In the genomic region with DNA sequence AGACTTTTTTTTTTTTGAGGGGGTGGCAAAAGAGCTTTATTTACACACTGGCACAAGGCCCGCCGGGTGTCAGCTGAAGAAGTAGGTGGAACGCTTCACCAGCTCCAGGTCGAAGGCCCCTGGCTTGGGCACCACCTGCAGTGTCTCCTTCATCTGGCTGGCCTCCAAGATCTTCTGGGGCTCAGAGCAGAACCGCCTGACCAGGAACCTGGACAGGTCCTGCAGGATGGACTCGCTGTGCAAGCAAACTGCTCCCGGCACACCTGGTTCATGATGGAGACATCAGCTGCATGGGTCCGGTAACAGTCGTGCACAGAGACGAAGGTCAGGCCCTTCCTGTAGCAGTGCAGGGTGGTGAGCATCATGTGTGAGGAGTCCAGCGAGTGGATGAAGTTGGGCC, we compare ENCODE assay signal across 16 cellular contexts. TPM values are rescaled to one million over a fixed set of nuclear protein-coding genes. Genes with fewer than 3 reads are reported as not detected.
DNase-seq lines count a peak whose midpoint lies in the region; ATAC-seq and TF ChIP-seq lines count a peak whose summit lies in the region.
"Had no signal": no experiment of that assay in that cellular context is flagged by ENCODE, and none has a peak within 500 bp of the region (broad histone marks: within the 10 kb centered on the region; RNA-seq: fewer than 3 reads in every experiment).

No MANE protein-coding gene starts in this region.

- no peaks in the 10 kb centered on the region for H3K4me1 ChIP-seq in prostate gland (replicated peaks)
- H3K4me1 ChIP-seq: BE2C had no signal

- peak overlapping the region in 1 of 2 donors; percentile 57 for H3K27ac ChIP-seq in prostate gland

- TF ChIP-seq CTCF in LNCaP clone FGC (IDR thresholded peaks at IDR 0.05; ENCODE audit: control insufficient read depth, extremely low read depth, insufficient read depth): no peak
- TF ChIP-seq CTCF in prostate gland (IDR thresholded peaks at IDR 0.05): no peak
- TF ChIP-seq CTCF in omental fat pad (IDR thresholded peaks at IDR 0.05): no peak

- no peak for TF ChIP-seq POLR2A in prostate gland (IDR thresholded peaks at IDR 0.05)

- peak; percentile 83 for ATAC-seq in esophagus mucosa
- no peak for ATAC-seq in omental fat pad (ENCODE audit: low FRiP score)
- no peak for ATAC-seq in left colon
- ATAC-seq in sciatic nerve: no peak
- ATAC-seq: GM23338 had no signal

- H3K9me3 ChIP-seq in prostate gland: no peaks in the 10 kb centered on the region
- H3K9me3 ChIP-seq: BE2C had no signal

- WGBS in prostate gland: 73% methylated on average over 11 of the region's 11 CpGs

- intact Hi-C loops in prostate gland (cut with DNase I) (no loop called here), left colon (cut with DNase I, micrococcal nuclease) (no loop called here), sciatic nerve (cut with DNase I) (no loop called here)

- no peaks in the 10 kb centered on the region for H3K27me3 ChIP-seq in prostate gland (replicated peaks; ENCODE audit: insufficient read depth)

- no peak overlapping the region for H3K4me3 ChIP-seq in LNCaP clone FGC (ENCODE audit: low read depth, low read length)
- peak overlapping the region; percentile 20 to 36 for H3K4me3 ChIP-seq in prostate gland
- H3K4me3 ChIP-seq: GM23338 had no signal

- DNase-seq in LNCaP clone FGC (ENCODE audit: low read depth): peak; percentile 32
- DNase-seq in NCI-H2029 treated with DMSO at 0.1 percent for 48 hours (lab: John Stamatoyannopoulos, UW): peak; percentile 46
- no peak for DNase-seq in prostate gland (ENCODE audit: low spot score)
- no peak for DNase-seq in omental fat pad (ENCODE audit: low spot score)
- DNase-seq in left colon: no peak
- DNase-seq in sciatic nerve (ENCODE audit: low spot score): no peak
- DNase-seq: BE2C; C1 segment of cervical spinal cord; CD4-positive, CD25-positive, alpha-beta regulatory T cell; CD8-positive, alpha-beta memory T cell; COR-L47; HCEC 1CT had no signal

- H3K36me3 ChIP-seq in prostate gland: no peaks in the 10 kb centered on the region
- H3K36me3 ChIP-seq: BE2C had no signal

RNA-seq across cellular contexts. Expression of gene CYP4F2, which starts 4.4 kb away (rescaled TPM):
- total RNA-seq in esophagus mucosa (not detected), prostate gland (10 to 100 TPM; 16.4 to 22.5 TPM), omental fat pad (not detected), left colon (10 to 100 TPM in 1 of 2 donors, 1 to 10 TPM in 1; 8.5 to 11.1 TPM), sciatic nerve (not detected)
- total RNA-seq: CD4-positive, CD25-positive, alpha-beta regulatory T cell; CD8-positive, alpha-beta memory T cell; GM23338; HT-29 had no signal

RNA-seq across cellular contexts. Expression of gene CYP4F11, which starts 32.1 kb away (rescaled TPM):
- total RNA-seq in esophagus mucosa (2.7 TPM), prostate gland (10 to 100 TPM; 12.7 to 20.8 TPM), omental fat pad (1 to 10 TPM in 1 of 4 donors, under 1 TPM in 2, not detected in 1; 0.09 to 1.4 (median 0.60) TPM), left colon (10 to 100 TPM; 12.0 to 14.3 TPM), sciatic nerve (2.1 TPM)
- total RNA-seq: CD4-positive, CD25-positive, alpha-beta regulatory T cell; CD8-positive, alpha-beta memory T cell; GM23338 had no signal

RNA-seq across cellular contexts. Expression of gene OR10H4, which starts 46.6 kb away (rescaled TPM):
- total RNA-seq in esophagus mucosa (not detected), prostate gland (not detected), omental fat pad (not detected), left colon (not detected), sciatic nerve (not detected)
- total RNA-seq: A172; CD4-positive, CD25-positive, alpha-beta regulatory T cell; CD8-positive, alpha-beta memory T cell; GM23338; HT-29 had no signal

Comparison
In these comparisons a context has a peak if more than half of its experiments do, and no peak if none do; other contexts are left out.
1. DNase-seq: peak in LNCaP clone FGC (single experiment) and NCI-H2029 treated with DMSO at 0.1 percent for 48 hours (single experiment); none in prostate gland (single experiment), omental fat pad (single experiment), left colon (0 of 2) and sciatic nerve (single experiment).